In the genomic region with DNA sequence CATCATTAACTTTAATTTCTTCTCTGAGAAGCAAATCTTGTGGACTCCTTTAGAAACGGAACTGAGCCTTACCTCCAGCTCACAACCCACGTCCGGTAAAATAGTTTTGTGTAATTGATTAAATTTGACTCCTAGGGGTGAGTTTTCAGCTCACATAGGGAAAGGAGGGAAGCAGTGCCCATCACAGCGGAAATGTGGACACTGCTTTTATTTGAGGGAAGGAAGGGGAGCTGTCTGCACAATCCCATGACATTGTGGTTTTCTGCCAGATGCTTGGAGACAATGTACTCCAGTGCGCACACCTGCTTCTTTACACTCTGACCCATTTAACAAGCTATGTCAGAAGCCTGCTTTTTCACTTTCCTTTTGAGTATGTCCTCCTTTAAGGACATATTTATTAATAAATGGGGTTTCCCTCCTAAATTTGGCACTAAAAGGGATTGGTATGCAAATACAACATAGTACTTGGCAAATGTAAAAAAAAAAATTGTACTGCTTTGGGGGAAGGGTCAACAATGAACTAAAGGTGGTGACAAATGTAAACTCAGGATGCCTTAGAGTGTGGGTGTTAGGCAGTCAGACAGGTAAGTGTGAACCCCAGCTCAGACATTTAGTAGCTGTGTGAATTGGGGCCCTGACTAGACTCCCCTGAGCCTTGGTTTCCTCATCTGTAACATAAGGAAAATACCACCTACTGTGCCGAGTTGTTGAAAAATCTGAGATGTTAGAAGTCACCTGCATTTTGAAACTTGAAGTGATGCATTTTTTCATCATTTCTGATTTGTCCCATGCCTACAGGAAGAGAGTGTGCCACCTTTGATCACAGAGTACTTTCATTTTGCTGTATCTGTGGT, we compare ENCODE assay signal across 8 cellular contexts.
DNase-seq lines count a peak whose midpoint lies in the region; ATAC-seq and TF ChIP-seq lines count a peak whose summit lies in the region.

No MANE protein-coding gene starts in this region.

- peaks cover 43% of the 10 kb centered on the region for H3K4me1 ChIP-seq in lower lobe of right lung

- peak; percentile 54 for ATAC-seq in Right ventricle myocardium inferior
- peak; percentile 76 for ATAC-seq in HG02885 (IDR thresholded peaks at IDR 0.05; ENCODE audit: poor library complexity, unreplicated experiment)
- peak; percentile 38 to 55 for ATAC-seq in lower lobe of right lung

- no peak for TF ChIP-seq CTCF in lower lobe of right lung (IDR thresholded peaks at IDR 0.05)

- H3K27me3 ChIP-seq in lower lobe of right lung (ENCODE audit: low read depth) = no peaks in the 10 kb centered on the region
- H3K27me3 ChIP-seq in H7 (ENCODE audit: control insufficient read depth, insufficient read depth, low read length) = no peaks in the 10 kb centered on the region

- DNase-seq in Right ventricle myocardium inferior (ENCODE audit: missing footprints) = no peak
- no peak for DNase-seq in cardiac septum (ENCODE audit: low spot score)
- peak; percentile 33 for DNase-seq in T follicular helper cell (ENCODE audit: low read depth)
- DNase-seq in lower lobe of right lung = no peak
- DNase-seq in occipital lobe (lab: John Stamatoyannopoulos, UW) = no peak
- DNase-seq in GDM1 (lab: John Stamatoyannopoulos, UW) = no peak
- no peak for DNase-seq in H7

- H3K36me3 ChIP-seq in lower lobe of right lung (no peaks in the 10 kb centered on the region), H7 (replicated peaks; ENCODE audit: control insufficient read depth, insufficient read depth, low read length) (no peaks in the 10 kb centered on the region)

- peak overlapping the region; percentile 83 for H3K27ac ChIP-seq in lower lobe of right lung

- H3K4me3 ChIP-seq in lower lobe of right lung = no peak overlapping the region
- H3K4me3 ChIP-seq in H7 (ENCODE audit: insufficient read depth, low read depth, low read length) = no peak overlapping the region

- no peaks in the 10 kb centered on the region for H3K9me3 ChIP-seq in lower lobe of right lung

- intact Hi-C loops in Right ventricle myocardium inferior (cut with DNase I) = no loop called here
- intact Hi-C loops in cardiac septum (cut with DNase I) = no loop called here
- intact Hi-C loops in lower lobe of right lung (cut with DNase I) = no loop called here
